18 cellular contexts compared by ENCODE assay signal in the genomic region with DNA sequence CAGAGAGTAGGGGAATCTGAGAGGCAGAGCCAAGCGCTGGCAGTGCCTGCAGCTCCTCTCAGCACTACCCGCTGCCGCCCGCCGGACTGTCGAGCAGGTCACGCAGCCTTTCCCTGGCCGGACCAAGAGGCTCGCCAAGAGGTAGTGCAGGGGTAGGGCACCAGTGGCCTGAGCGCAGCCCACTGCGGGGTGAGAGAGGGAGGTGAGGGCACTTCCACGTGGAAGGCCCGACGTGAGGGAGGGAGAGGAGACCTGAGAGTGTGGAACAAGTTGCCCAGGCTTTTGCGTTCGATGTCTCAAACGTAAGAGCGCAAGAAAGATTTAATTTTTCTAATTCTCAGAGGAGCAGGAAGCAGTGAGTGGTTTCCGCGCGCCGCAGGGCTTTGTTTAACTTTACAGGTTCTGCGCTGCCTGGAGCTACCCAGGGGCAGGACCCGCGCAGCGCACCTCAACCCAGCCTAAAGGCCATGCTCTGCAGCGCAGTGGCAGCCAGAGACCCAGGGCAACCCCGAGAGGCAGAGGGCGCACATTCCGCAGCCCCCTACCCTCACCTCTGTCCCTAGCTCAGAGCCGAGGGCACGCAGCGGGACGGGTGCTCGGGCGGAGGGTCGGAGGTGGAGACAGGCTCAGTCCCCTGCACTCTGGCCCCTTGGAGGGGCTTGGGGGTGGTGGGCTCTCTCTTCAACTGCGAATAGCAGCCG. TPM values are rescaled to one million over a fixed set of nuclear protein-coding genes. Genes with fewer than 3 reads are reported as not detected.
"Had no signal": no experiment of that assay in that cellular context is flagged by ENCODE, and none has a peak within 500 bp of the region (broad histone marks: within the 10 kb centered on the region; RNA-seq: fewer than 3 reads in every experiment).

No MANE protein-coding gene starts in this region.

- H3K9me3 Mint-ChIP-seq: activated naive CD8-positive, alpha-beta T cell treated with anti-CD3 and anti-CD28 coated beads for 36 hours; activated T-helper 1 cell treated with anti-CD3 and anti-CD28 coated beads, Interleukin-12 subunit alpha, Interleukin-12 subunit beta, Interleukin-2, Interleukin-4 antibody, amounts not matched to agents 30 ng/mL and 10 ng/mL and 1 ng/mL, durations not matched to agents 14 hours and 24 hours and 36 hours; central memory CD8-positive, alpha-beta T cell; mesothelial cell of epicardium; stimulated activated naive CD8-positive, alpha-beta T cell treated with anti-CD3 and anti-CD28 coated beads, Interleukin-15, amount 100 ng/mL, for 72 hours had no signal

- H3K27ac Mint-ChIP-seq: activated naive CD8-positive, alpha-beta T cell treated with anti-CD3 and anti-CD28 coated beads for 36 hours; activated T-helper 1 cell treated with anti-CD3 and anti-CD28 coated beads, Interleukin-12 subunit alpha, Interleukin-12 subunit beta, Interleukin-2, Interleukin-4 antibody, amounts not matched to agents 30 ng/mL and 10 ng/mL and 1 ng/mL, durations not matched to agents 14 hours and 24 hours and 36 hours; brain; mesothelial cell of epicardium; stimulated activated naive CD8-positive, alpha-beta T cell treated with anti-CD3 and anti-CD28 coated beads, Interleukin-15, amount 100 ng/mL, for 72 hours had no signal

- H3K36me3 Mint-ChIP-seq: activated naive CD8-positive, alpha-beta T cell treated with anti-CD3 and anti-CD28 coated beads for 36 hours; brain; mesothelial cell of epicardium had no signal

- H3K27ac ChIP-seq: coronary artery, foreskin keratinocyte, lower lobe of right lung, pancreas, sigmoid colon, spleen, upper lobe of right lung had no signal

- H3K9me3 ChIP-seq: lower lobe of right lung, pancreas, sigmoid colon, spleen, upper lobe of right lung had no signal

- H3K4me1 ChIP-seq: foreskin keratinocyte, lower lobe of right lung, pancreas, sigmoid colon, spleen, upper lobe of right lung had no signal

- H3K4me1 Mint-ChIP-seq: activated naive CD8-positive, alpha-beta T cell treated with anti-CD3 and anti-CD28 coated beads for 36 hours; central memory CD8-positive, alpha-beta T cell; mesothelial cell of epicardium; stimulated activated naive CD8-positive, alpha-beta T cell treated with anti-CD3 and anti-CD28 coated beads, Interleukin-15, amount 100 ng/mL, for 72 hours had no signal

- H3K36me3 ChIP-seq: lower lobe of right lung, pancreas, sigmoid colon, spleen, upper lobe of right lung had no signal

- DNase-seq: activated CD4-positive, CD25-positive, alpha-beta regulatory T cell treated with anti-CD3 and anti-CD28 coated beads, Interleukin-2, amount 50 U/mL, for 72 hours; activated naive CD8-positive, alpha-beta T cell treated with anti-CD3 and anti-CD28 coated beads for 36 hours; amygdala; effector CD8-positive, alpha-beta T cell; foreskin keratinocyte; lower lobe of right lung; sigmoid colon; spleen; stimulated activated naive CD8-positive, alpha-beta T cell treated with anti-CD3 and anti-CD28 coated beads, Interleukin-15, amount 100 ng/mL, for 72 hours; upper lobe of right lung had no signal

- H3K4me3 Mint-ChIP-seq: activated naive CD8-positive, alpha-beta T cell treated with anti-CD3 and anti-CD28 coated beads for 36 hours; activated T-helper 1 cell treated with anti-CD3 and anti-CD28 coated beads, Interleukin-12 subunit alpha, Interleukin-12 subunit beta, Interleukin-2, Interleukin-4 antibody, amounts not matched to agents 30 ng/mL and 10 ng/mL and 1 ng/mL, durations not matched to agents 14 hours and 24 hours and 36 hours; central memory CD8-positive, alpha-beta T cell; mesothelial cell of epicardium; stimulated activated naive CD8-positive, alpha-beta T cell treated with anti-CD3 and anti-CD28 coated beads, Interleukin-15, amount 100 ng/mL, for 72 hours had no signal

- H3K4me3 ChIP-seq: coronary artery, lower lobe of right lung, pancreas, sigmoid colon, spleen, upper lobe of right lung had no signal

RNA-seq across cellular contexts. Expression of a gene that starts 14.9 kb away (rescaled TPM):
- total RNA-seq: activated CD8-positive, alpha-beta memory T cell treated with anti-CD3 and anti-CD28 coated beads for 36 hours; activated naive CD8-positive, alpha-beta T cell treated with anti-CD3 and anti-CD28 coated beads for 36 hours; activated T-helper 1 cell treated with anti-CD3 and anti-CD28 coated beads, Interleukin-12 subunit alpha, Interleukin-12 subunit beta, Interleukin-2, Interleukin-4 antibody, amounts not matched to agents 30 ng/mL and 10 ng/mL and 1 ng/mL, durations not matched to agents 14 hours and 24 hours and 36 hours; foreskin keratinocyte; lower lobe of right lung; mesothelial cell of epicardium; myocyte; pancreas; sigmoid colon; spleen; upper lobe of right lung had no signal
- polyA plus RNA-seq: foreskin keratinocyte, pancreas, spleen had no signal
